ENCODE assay signal across 8 cellular contexts in the genomic region with DNA sequence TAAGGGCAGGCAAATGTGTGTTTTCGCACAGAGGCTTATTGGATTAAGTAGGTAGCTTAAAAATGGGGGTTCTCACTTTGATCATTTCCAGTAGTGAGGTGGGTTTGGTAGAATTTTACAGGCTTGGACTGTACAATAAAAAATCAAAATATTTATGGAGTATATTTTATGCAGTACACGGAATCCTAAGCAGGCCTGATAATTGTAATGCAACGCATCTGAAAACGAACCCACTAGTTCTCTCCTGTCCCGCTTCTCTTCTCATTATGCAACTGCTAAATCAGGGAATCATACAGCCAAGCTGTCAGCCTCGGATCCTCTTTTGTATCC. TPM values are rescaled to one million over a fixed set of nuclear protein-coding genes. Genes with fewer than 3 reads are reported as not detected.
DNase-seq lines count a peak whose midpoint lies in the region; ATAC-seq lines count a peak whose summit lies in the region.

No MANE protein-coding gene starts in this region.

- no peaks in the 10 kb centered on the region for H3K27me3 ChIP-seq in stomach smooth muscle (ENCODE audit: control insufficient read depth in 1 of 2, insufficient read depth in 2 of 2, low read length in 2 of 2)

- H3K4me3 ChIP-seq in stomach smooth muscle (ENCODE audit: low read length in 2 of 2): peak overlapping the region; percentile 92 to 93

- peak overlapping the region; percentile 98 for H3K27ac Mint-ChIP-seq in T-helper 17 cell

- H3K9me3 ChIP-seq in T-helper 17 cell (ENCODE audit: control insufficient read depth, low read length, poor library complexity, severe bottlenecking): no peaks in the 10 kb centered on the region
- H3K9me3 ChIP-seq in stomach smooth muscle (ENCODE audit: control insufficient read depth in 2 of 2, low read length in 2 of 2): no peaks in the 10 kb centered on the region

- H3K4me3 Mint-ChIP-seq in T-helper 17 cell: peak overlapping the region; percentile 97

- DNase-seq in NCI-H146 (lab: John Stamatoyannopoulos, UW): peak; percentile 31
- no peak for DNase-seq in NCI-H146 treated with DMSO at 0.1 percent for 48 hours (lab: John Stamatoyannopoulos, UW; ENCODE audit: unreplicated experiment)
- no peak for DNase-seq in T-helper 17 cell
- no peak for DNase-seq in left ventricle myocardium superior
- no peak for DNase-seq in occipital lobe (lab: John Stamatoyannopoulos, UW)
- no peak for DNase-seq in NCI-H82 (lab: John Stamatoyannopoulos, UW)
- no peak for DNase-seq in A172 (ENCODE audit: low spot score)

- H3K4me1 Mint-ChIP-seq in T-helper 17 cell: peaks cover 30% of the 10 kb centered on the region

- no peaks in the 10 kb centered on the region for H3K36me3 Mint-ChIP-seq in T-helper 17 cell (ENCODE audit: low read depth)

- intact Hi-C loops in left ventricle myocardium superior (cut with micrococcal nuclease): no loop called here

- peak overlapping the region; percentile 53 for H3K27ac ChIP-seq in stomach smooth muscle (ENCODE audit: low read length)

- ATAC-seq in T-helper 17 cell (no peak), left ventricle myocardium superior (peak; percentile 6)

- no peaks in the 10 kb centered on the region for H3K27me3 Mint-ChIP-seq in T-helper 17 cell

- peaks cover 5% of the 10 kb centered on the region for H3K4me1 ChIP-seq in stomach smooth muscle (ENCODE audit: control insufficient read depth, insufficient read depth, low read length)

- H3K36me3 ChIP-seq in stomach smooth muscle (ENCODE audit: control insufficient read depth in 2 of 2, insufficient read depth in 2 of 2, low read length in 2 of 2): no peaks in the 10 kb centered on the region

- peak overlapping the region; percentile 29 to 66 for H3K9ac ChIP-seq in stomach smooth muscle (ENCODE audit: low read length in 2 of 2)

RNA-seq across cellular contexts. Expression of a gene that starts 0.4 kb away (rescaled TPM):
- 10 to 100 TPM; 25.1 to 28.2 TPM for total RNA-seq in T-helper 17 cell
- total RNA-seq in left ventricle myocardium superior: 7.7 TPM
- 17.8 TPM for total RNA-seq in occipital lobe
- 45.4 and 53.8 TPM in 2 replicates for total RNA-seq in A172 (2014; rRNA removed; shearing (Covaris generic))
